23 cellular contexts compared by ENCODE assay signal in genomic region chr4:130646886-130647285, GRCh38.
"Had no signal": no experiment of that assay in that cellular context is flagged by ENCODE, and none has a peak within 500 bp of the region (broad histone marks: within the 10 kb centered on the region; RNA-seq: fewer than 3 reads in every experiment).

No MANE protein-coding gene starts in this region.

- H3K4me1 Mint-ChIP-seq: naive thymus-derived CD8-positive, alpha-beta T cell; nephron progenitor cell; stimulated activated effector memory CD8-positive, alpha-beta T cell treated with anti-CD3 and anti-CD28 coated beads, Interleukin-12 subunit alpha, Interleukin-12 subunit beta, amount 100 ng/mL, for 72 hours had no signal

- DNase-seq: cerebellar nuclear complex; cortex of kidney; effector CD4-positive, alpha-beta T cell; hypothalamus; kidney; mesenchymal stem cell; naive thymus-derived CD8-positive, alpha-beta T cell; nephron progenitor cell; nucleus accumbens; stimulated activated CD4-positive, alpha-beta T cell treated with anti-CD3 and anti-CD28 coated beads, Interleukin-2, amount 100 ng/mL, for 24 hours; stimulated activated CD4-positive, alpha-beta T cell treated with anti-CD3 and anti-CD28 coated beads, Interleukin-4, amount 100 ng/mL, for 24 hours; upper lobe of left lung had no signal

- H3K4me3 ChIP-seq: esophagus muscularis mucosa, lung, prostate gland, right atrium auricular region, smooth muscle cell, thoracic aorta, tibial nerve, upper lobe of left lung had no signal

- H3K27me3 Mint-ChIP-seq: naive thymus-derived CD8-positive, alpha-beta T cell; stimulated activated naive CD8-positive, alpha-beta T cell treated with anti-CD3 and anti-CD28 coated beads, Interleukin-15, Interleukin-2, amounts not matched to agents 100 ng/mL and 50 ng/mL, for 24 hours had no signal

- H3K27ac ChIP-seq: esophagus muscularis mucosa, prostate gland, right atrium auricular region, thoracic aorta, tibial nerve, upper lobe of left lung had no signal

- H3K4me1 ChIP-seq: esophagus muscularis mucosa, prostate gland, right atrium auricular region, tibial nerve, upper lobe of left lung had no signal

- H3K36me3 ChIP-seq: esophagus muscularis mucosa, prostate gland, right atrium auricular region, thoracic aorta, tibial nerve, upper lobe of left lung had no signal

- H3K4me3 Mint-ChIP-seq: naive thymus-derived CD8-positive, alpha-beta T cell; nephron progenitor cell; stimulated activated effector memory CD8-positive, alpha-beta T cell treated with anti-CD3 and anti-CD28 coated beads, Interleukin-12 subunit alpha, Interleukin-12 subunit beta, amount 100 ng/mL, for 72 hours; stimulated activated naive CD8-positive, alpha-beta T cell treated with anti-CD3 and anti-CD28 coated beads, Interleukin-15, Interleukin-2, amounts not matched to agents 100 ng/mL and 50 ng/mL, for 24 hours had no signal

- H3K27ac Mint-ChIP-seq: naive thymus-derived CD8-positive, alpha-beta T cell; nephron progenitor cell; stimulated activated effector memory CD8-positive, alpha-beta T cell treated with anti-CD3 and anti-CD28 coated beads, Interleukin-12 subunit alpha, Interleukin-12 subunit beta, amount 100 ng/mL, for 72 hours; stimulated activated naive CD8-positive, alpha-beta T cell treated with anti-CD3 and anti-CD28 coated beads, Interleukin-15, Interleukin-2, amounts not matched to agents 100 ng/mL and 50 ng/mL, for 24 hours had no signal

- H3K4me2 ChIP-seq: smooth muscle cell had no signal

- ATAC-seq: left lobe of liver; naive thymus-derived CD8-positive, alpha-beta T cell; sciatic nerve; stimulated activated effector memory CD8-positive, alpha-beta T cell treated with anti-CD3 and anti-CD28 coated beads, Interleukin-12 subunit alpha, Interleukin-12 subunit beta, amount 100 ng/mL, for 72 hours had no signal

- H3K27me3 ChIP-seq: esophagus muscularis mucosa, right atrium auricular region, tibial nerve, upper lobe of left lung had no signal

- H3K9me3 ChIP-seq: esophagus muscularis mucosa, prostate gland, right atrium auricular region, thoracic aorta, tibial nerve, upper lobe of left lung had no signal

- H3K36me3 Mint-ChIP-seq: naive thymus-derived CD8-positive, alpha-beta T cell; stimulated activated effector memory CD8-positive, alpha-beta T cell treated with anti-CD3 and anti-CD28 coated beads, Interleukin-12 subunit alpha, Interleukin-12 subunit beta, amount 100 ng/mL, for 72 hours had no signal
